ENCODE assay signal across 1 cellular context in the genomic region with DNA sequence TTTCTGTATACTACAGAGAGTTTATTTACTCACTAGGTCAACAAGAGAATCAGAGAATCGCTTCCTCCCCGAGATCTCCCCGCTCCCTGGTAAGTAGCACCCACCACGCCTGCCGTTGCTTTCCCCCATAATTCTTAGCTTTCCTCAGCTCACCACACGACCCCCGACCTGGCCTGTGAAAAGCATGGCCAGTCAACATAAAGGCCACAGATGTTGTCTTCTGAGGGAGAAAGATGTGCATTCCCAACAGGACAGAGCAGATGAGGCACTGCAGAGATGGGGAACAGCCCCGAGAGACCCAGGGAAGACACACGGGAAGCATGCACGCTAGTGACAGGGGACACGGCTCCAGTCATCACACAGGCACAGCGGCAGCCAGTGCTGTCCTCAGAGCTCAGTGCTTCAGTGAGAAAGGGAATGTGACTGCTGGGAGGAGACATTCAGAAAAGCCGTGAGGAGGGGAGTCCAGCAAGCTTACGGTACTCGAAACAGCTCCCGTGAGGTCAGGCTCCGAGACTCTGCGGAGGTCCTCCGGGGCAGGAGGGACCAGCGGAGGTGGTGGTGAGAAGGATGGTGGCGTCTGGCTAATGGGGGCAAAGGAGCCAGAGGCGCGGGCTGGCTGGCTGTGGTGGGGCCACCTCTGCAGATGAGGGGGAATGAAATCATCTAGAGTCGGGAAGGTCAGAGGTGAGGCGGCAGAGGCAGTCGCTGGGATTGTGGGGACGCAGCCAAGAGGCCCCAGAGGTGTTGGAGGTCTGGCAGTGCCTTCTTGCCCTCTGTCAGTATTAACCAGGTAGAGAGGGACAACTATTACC.
TF ChIP-seq lines count a peak whose summit lies in the region.

No MANE protein-coding gene starts in this region.

TF ChIP-seq in GM23338, 12 proteins besides CTCF, POLR2A, EP300 and RAD21 (continued from another document):
- TF ChIP-seq, protein P1, sequence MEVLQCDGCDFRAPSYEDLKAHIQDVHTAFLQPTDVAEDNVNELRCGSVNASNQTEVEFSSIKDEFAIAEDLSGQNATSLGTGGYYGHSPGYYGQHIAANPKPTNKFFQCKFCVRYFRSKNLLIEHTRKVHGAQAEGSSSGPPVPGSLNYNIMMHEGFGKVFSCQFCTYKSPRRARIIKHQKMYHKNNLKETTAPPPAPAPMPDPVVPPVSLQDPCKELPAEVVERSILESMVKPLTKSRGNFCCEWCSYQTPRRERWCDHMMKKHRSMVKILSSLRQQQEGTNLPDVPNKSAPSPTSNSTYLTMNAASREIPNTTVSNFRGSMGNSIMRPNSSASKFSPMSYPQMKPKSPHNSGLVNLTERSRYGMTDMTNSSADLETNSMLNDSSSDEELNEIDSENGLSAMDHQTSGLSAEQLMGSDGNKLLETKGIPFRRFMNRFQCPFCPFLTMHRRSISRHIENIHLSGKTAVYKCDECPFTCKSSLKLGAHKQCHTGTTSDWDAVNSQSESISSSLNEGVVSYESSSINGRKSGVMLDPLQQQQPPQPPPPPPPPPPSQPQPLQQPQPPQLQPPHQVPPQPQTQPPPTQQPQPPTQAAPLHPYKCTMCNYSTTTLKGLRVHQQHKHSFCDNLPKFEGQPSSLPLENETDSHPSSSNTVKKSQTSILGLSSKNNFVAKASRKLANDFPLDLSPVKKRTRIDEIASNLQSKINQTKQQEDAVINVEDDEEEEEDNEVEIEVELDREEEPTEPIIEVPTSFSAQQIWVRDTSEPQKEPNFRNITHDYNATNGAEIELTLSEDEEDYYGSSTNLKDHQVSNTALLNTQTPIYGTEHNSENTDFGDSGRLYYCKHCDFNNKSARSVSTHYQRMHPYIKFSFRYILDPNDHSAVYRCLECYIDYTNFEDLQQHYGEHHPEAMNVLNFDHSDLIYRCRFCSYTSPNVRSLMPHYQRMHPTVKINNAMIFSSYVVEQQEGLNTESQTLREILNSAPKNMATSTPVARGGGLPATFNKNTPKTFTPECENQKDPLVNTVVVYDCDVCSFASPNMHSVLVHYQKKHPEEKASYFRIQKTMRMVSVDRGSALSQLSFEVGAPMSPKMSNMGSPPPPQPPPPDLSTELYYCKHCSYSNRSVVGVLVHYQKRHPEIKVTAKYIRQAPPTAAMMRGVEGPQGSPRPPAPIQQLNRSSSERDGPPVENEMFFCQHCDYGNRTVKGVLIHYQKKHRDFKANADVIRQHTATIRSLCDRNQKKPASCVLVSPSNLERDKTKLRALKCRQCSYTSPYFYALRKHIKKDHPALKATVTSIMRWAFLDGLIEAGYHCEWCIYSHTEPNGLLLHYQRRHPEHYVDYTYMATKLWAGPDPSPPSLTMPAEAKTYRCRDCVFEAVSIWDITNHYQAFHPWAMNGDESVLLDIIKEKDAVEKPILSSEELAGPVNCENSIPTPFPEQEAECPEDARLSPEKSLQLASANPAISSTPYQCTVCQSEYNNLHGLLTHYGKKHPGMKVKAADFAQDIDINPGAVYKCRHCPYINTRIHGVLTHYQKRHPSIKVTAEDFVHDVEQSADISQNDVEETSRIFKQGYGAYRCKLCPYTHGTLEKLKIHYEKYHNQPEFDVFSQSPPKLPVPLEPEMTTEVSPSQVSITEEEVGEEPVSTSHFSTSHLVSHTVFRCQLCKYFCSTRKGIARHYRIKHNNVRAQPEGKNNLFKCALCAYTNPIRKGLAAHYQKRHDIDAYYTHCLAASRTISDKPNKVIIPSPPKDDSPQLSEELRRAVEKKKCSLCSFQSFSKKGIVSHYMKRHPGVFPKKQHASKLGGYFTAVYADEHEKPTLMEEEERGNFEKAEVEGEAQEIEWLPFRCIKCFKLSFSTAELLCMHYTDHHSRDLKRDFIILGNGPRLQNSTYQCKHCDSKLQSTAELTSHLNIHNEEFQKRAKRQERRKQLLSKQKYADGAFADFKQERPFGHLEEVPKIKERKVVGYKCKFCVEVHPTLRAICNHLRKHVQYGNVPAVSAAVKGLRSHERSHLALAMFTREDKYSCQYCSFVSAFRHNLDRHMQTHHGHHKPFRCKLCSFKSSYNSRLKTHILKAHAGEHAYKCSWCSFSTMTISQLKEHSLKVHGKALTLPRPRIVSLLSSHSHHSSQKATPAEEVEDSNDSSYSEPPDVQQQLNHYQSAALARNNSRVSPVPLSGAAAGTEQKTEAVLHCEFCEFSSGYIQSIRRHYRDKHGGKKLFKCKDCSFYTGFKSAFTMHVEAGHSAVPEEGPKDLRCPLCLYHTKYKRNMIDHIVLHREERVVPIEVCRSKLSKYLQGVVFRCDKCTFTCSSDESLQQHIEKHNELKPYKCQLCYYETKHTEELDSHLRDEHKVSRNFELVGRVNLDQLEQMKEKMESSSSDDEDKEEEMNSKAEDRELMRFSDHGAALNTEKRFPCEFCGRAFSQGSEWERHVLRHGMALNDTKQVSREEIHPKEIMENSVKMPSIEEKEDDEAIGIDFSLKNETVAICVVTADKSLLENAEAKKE (CRISPR knock-in tag; IDR thresholded peaks at IDR 0.05) = no peak
- TF ChIP-seq STAT1 (IDR thresholded peaks at IDR 0.05; ENCODE audit: unreplicated experiment) (no peak), REST (IDR thresholded peaks at IDR 0.05; ENCODE audit: unreplicated experiment) (no peak), ZNF114 (CRISPR knock-in tag; IDR thresholded peaks at IDR 0.05) (no peak), POLR2AphosphoS5 (IDR thresholded peaks at IDR 0.05; ENCODE audit: low read depth) (no peak), EZH2 (IDR thresholded peaks at IDR 0.05; ENCODE audit: low read depth, unreplicated experiment) (no peak), ETS1 (IDR thresholded peaks at IDR 0.05) (no peak), CREB1 (CRISPR knock-in tag; IDR thresholded peaks at IDR 0.05; ENCODE audit: low read depth) (no peak), EZH2phosphoT487 (IDR thresholded peaks at IDR 0.05; ENCODE audit: unreplicated experiment) (no peak), NANOG (IDR thresholded peaks at IDR 0.05; ENCODE audit: borderline replicate concordance) (no peak)
